In genomic region chr1:60978421-60979357, GRCh38 we compare ENCODE assay signal across 8 cellular contexts.
A peak's percentile ranks its signal among the peaks of the same experiment; 100 is the strongest.
DNase-seq lines count a peak whose midpoint lies in the region; ATAC-seq and TF ChIP-seq lines count a peak whose summit lies in the region.

No MANE protein-coding gene starts in this region.

- no peak overlapping the region for H3K4me3 ChIP-seq in PC-3 (ENCODE audit: low read length)
- H3K4me3 ChIP-seq in astrocyte of the cerebellum (ENCODE audit: low read depth, low read length), result no peak overlapping the region

- ATAC-seq in GM18519 (IDR thresholded peaks at IDR 0.05; ENCODE audit: low FRiP score, unreplicated experiment) (peak; percentile 74), HG03039 (IDR thresholded peaks at IDR 0.05; ENCODE audit: unreplicated experiment) (peak; percentile 76), PC-3 (peak; percentile 94)

- in situ Hi-C loops in astrocyte of the cerebellum (cut with HindIII; ENCODE audit: low sequenced_read_pairs), result no loop called here

- H3K4me2 ChIP-seq in PC-3 (ENCODE audit: low read length), result no peak overlapping the region

- H4K20me1 ChIP-seq in PC-3 (ENCODE audit: low read length), result no peaks in the 10 kb centered on the region

- H3K9me3 ChIP-seq in PC-3 (ENCODE audit: low read length), result no peaks in the 10 kb centered on the region

- H3K4me1 ChIP-seq in PC-3 (ENCODE audit: insufficient read depth, low read length), result no peaks in the 10 kb centered on the region

- H3K27me3 ChIP-seq in PC-3 (ENCODE audit: low read length), result no peaks in the 10 kb centered on the region

- CTCF ChIA-PET in PC-3 (lab: Charles Lee), result interaction anchor here (0.5 to 1.4 kb wide), 6 partner anchors 64 to 875 kb away, joined by 3 to 7 read pairs (median 5); no protein-coding TSS in a partner anchor

- H3K9me2 ChIP-seq in PC-3 (replicated peaks; ENCODE audit: low read length), result no peaks in the 10 kb centered on the region

- no peak overlapping the region for H2AFZ ChIP-seq in PC-3 (ENCODE audit: low read length)

- H3K27ac ChIP-seq in PC-3 (ENCODE audit: low read length) (no peak overlapping the region), substantia nigra (ENCODE audit: low read depth, low read length, poor library complexity, severe bottlenecking) (no peak overlapping the region)

- no peaks in the 10 kb centered on the region for H3K79me2 ChIP-seq in PC-3 (ENCODE audit: low read length)

- no peaks in the 10 kb centered on the region for H3K36me3 ChIP-seq in PC-3 (ENCODE audit: low read depth, low read length)

- TF ChIP-seq CTCF in AG09319 (IDR thresholded peaks at IDR 0.05; ENCODE audit: low read depth, low read length) (peak; percentile 76), PC-3 (conservative IDR thresholded peaks at IDR 0.05; ENCODE audit: low read depth, low read length) (peak; percentile 93), astrocyte of the cerebellum (IDR thresholded peaks at IDR 0.05; ENCODE audit: low read depth, low read length, missing control alignments) (peak; percentile 43)

- no TSS peak for BruUV-seq in PC-3 (replicated peaks; lab: Mats Ljungman, UMichigan)

- intact Hi-C loops in PC-3 (cut with micrococcal nuclease) (loop anchor here (1.0 to 10.0 kb wide), 6 partner anchors 64 to 874 kb away; no protein-coding TSS in a partner anchor), posterior vena cava (cut with DNase I) (loop anchor here in 1 of 2 donors (10.0 kb wide), 2 partner anchors 476 to 876 kb away; no protein-coding TSS in a partner anchor)

- peak; percentile 29 for DNase-seq in AG09319 (ENCODE audit: extremely low read depth, low read depth)
- DNase-seq in PC-3, result peak; percentile 64
- no peak for DNase-seq in astrocyte of the cerebellum (ENCODE audit: low read depth)
- DNase-seq in left kidney (ENCODE audit: low read depth, low spot score), result peak; percentile 72
- no peak for DNase-seq in substantia nigra (lab: John Stamatoyannopoulos, UW)
- no peak for DNase-seq in posterior vena cava (ENCODE audit: low spot score)

- no peaks in the 10 kb centered on the region for H3F3A ChIP-seq in PC-3 (ENCODE audit: low read length, unreplicated experiment)

- POLR2A ChIA-PET in PC-3 (lab: Charles Lee; ENCODE audit: unreplicated experiment), result interaction anchor here (0.7 kb wide), 1 partner anchor 11 kb away, joined by 4 read pairs; no protein-coding TSS in a partner anchor

- H3K9ac ChIP-seq in PC-3 (ENCODE audit: low read length), result no peak overlapping the region

Comparison
In these comparisons a context has a peak if more than half of its experiments do, and no peak if none do; other contexts are left out.
1. DNase-seq: peak in AG09319 (single experiment), PC-3 (single experiment) and left kidney (single experiment); none in astrocyte of the cerebellum (single experiment), substantia nigra (0 of 49) and posterior vena cava (single experiment).
2. CTCF ChIP-seq: peak in every context shown above with its lines; median percentile 93 in PC-3; 76 in AG09319; 43 in astrocyte of the cerebellum.
3. Peak in every context shown above with its lines, with median percentiles within 50 percentile points of each other: ATAC-seq.